14 cellular contexts compared by ENCODE assay signal in the genomic region with DNA sequence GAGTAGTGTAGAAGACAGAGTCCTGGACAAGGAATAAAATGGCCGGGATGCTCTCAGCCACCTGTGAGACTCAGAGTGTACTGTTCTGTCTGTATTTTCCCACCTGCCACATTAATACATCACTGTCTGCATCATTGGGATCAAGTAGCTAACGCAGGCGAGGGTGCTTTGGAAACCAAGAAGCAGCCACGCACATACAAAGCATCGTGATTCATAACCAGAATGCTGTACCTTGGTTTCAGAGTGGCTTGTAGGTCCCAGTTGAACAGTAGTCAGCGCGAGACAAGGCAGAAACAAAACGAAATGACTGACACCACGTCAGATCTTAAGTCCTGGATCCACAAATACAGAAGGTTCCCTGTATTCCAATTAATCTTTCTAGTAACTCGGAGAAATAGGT.
A peak's percentile ranks its signal among the peaks of the same experiment; 100 is the strongest.
DNase-seq lines count a peak whose midpoint lies in the region; ATAC-seq and TF ChIP-seq lines count a peak whose summit lies in the region.
"Had no signal": no experiment of that assay in that cellular context is flagged by ENCODE, and none has a peak within 500 bp of the region (broad histone marks: within the 10 kb centered on the region; RNA-seq: fewer than 3 reads in every experiment).

No MANE protein-coding gene starts in this region.

- H3K79me2 ChIP-seq in GM23248 (ENCODE audit: insufficient read depth) (no peaks in the 10 kb centered on the region), osteoblast (ENCODE audit: insufficient read depth, low read length) (no peaks in the 10 kb centered on the region)

- no peaks in the 10 kb centered on the region for H3K9me2 ChIP-seq in GM23248 (ENCODE audit: insufficient read depth)

- H3K9me3 Mint-ChIP-seq in natural killer cell treated with Interleukin-12 subunit alpha and Interleukin-12 subunit beta and Interleukin-15 and Interleukin-18, amount 100 ng/mL, for 72 hours, result no peaks in the 10 kb centered on the region
- H3K9me3 Mint-ChIP-seq in endothelial cell (ENCODE audit: unreplicated experiment), result no peaks in the 10 kb centered on the region

- in situ Hi-C loops in GM23248 (cut with MboI), result no loop called here

- H3K4me3 Mint-ChIP-seq in natural killer cell treated with Interleukin-12 subunit alpha and Interleukin-12 subunit beta and Interleukin-15 and Interleukin-18, amount 100 ng/mL, for 72 hours, result no peak overlapping the region
- no peak overlapping the region for H3K4me3 Mint-ChIP-seq in endothelial cell (ENCODE audit: unreplicated experiment)
- H3K4me3 Mint-ChIP-seq: stimulated activated naive CD8-positive, alpha-beta T cell treated with anti-CD3 and anti-CD28 coated beads, Interleukin-15, Interleukin-2, amounts not matched to agents 100 ng/mL and 50 ng/mL, for 24 hours had no signal

- peaks cover 9% of the 10 kb centered on the region for H3K36me3 Mint-ChIP-seq in natural killer cell treated with Interleukin-12 subunit alpha and Interleukin-12 subunit beta and Interleukin-15 and Interleukin-18, amount 100 ng/mL, for 72 hours
- peaks cover 6% of the 10 kb centered on the region for H3K36me3 Mint-ChIP-seq in endothelial cell (ENCODE audit: low read depth, unreplicated experiment)

- no peak overlapping the region for H3K27ac Mint-ChIP-seq in natural killer cell treated with Interleukin-12 subunit alpha and Interleukin-12 subunit beta and Interleukin-15 and Interleukin-18, amount 100 ng/mL, for 72 hours
- no peak overlapping the region for H3K27ac Mint-ChIP-seq in endothelial cell (ENCODE audit: unreplicated experiment)
- H3K27ac Mint-ChIP-seq: stimulated activated naive CD8-positive, alpha-beta T cell treated with anti-CD3 and anti-CD28 coated beads, Interleukin-15, Interleukin-2, amounts not matched to agents 100 ng/mL and 50 ng/mL, for 24 hours had no signal

- WGBS in GM23248 (ENCODE audit: low coverage in 1 of 2, low lambda C conversion rate in 2 of 2, missing lambda C conversion rate in 2 of 2), 2 experiments, result 76 to 79% methylated on average over 10 of the region's 10 CpGs

- no peak overlapping the region for H3K9ac ChIP-seq in GM23248

- peak overlapping the region; percentile 49; the same call in 1 of the 2 replicates for H3K27ac ChIP-seq in GM23248
- peak overlapping the region; percentile 18 for H3K27ac ChIP-seq in osteoblast (ENCODE audit: low read depth, low read length)

- no peaks in the 10 kb centered on the region for H3K27me3 ChIP-seq in GM23248 (replicated peaks; ENCODE audit: insufficient read depth)
- peaks cover 2% of the 10 kb centered on the region for H3K27me3 ChIP-seq in osteoblast (ENCODE audit: insufficient read depth, low read length)

- peaks cover 6 to 7% of the 10 kb centered on the region in 2 donors for H3K4me1 Mint-ChIP-seq in natural killer cell treated with Interleukin-12 subunit alpha and Interleukin-12 subunit beta and Interleukin-15 and Interleukin-18, amount 100 ng/mL, for 72 hours (ENCODE audit: low read depth in 2 of 2)
- peaks cover 7% of the 10 kb centered on the region for H3K4me1 Mint-ChIP-seq in endothelial cell (ENCODE audit: unreplicated experiment)

- H3K4me3 ChIP-seq in GM23248 (no peak overlapping the region), osteoblast (ENCODE audit: insufficient read depth, low read length) (no peak overlapping the region)
- H3K4me3 ChIP-seq: HAP-1, mucosa of descending colon had no signal

- peaks cover 17% of the 10 kb centered on the region; the same call in 1 of the 2 replicates for H3F3A ChIP-seq in GM23248 (ENCODE audit: insufficient read depth)

- ATAC-seq in GM18907 (IDR thresholded peaks at IDR 0.05; ENCODE audit: unreplicated experiment) (peak; percentile 73), HG03354 (IDR thresholded peaks at IDR 0.05; ENCODE audit: poor library complexity, severe bottlenecking, unreplicated experiment) (peak; percentile 75)
- ATAC-seq in natural killer cell treated with Interleukin-12 subunit alpha and Interleukin-12 subunit beta and Interleukin-15 and Interleukin-18, amount 100 ng/mL, for 72 hours, result no peak

- DNase-seq in GM23248, result no peak
- DNase-seq in osteoblast (ENCODE audit: insufficient read length, low spot score, missing footprints), result peak; percentile 27
- DNase-seq in natural killer cell treated with Interleukin-12 subunit alpha and Interleukin-12 subunit beta and Interleukin-15 and Interleukin-18, amount 100 ng/mL, for 72 hours (ENCODE audit: low spot score), result no peak
- no peak for DNase-seq in endothelial cell (ENCODE audit: low spot score)
- DNase-seq in NCI-H446 (lab: John Stamatoyannopoulos, UW), result no peak
- DNase-seq in NAMALWA (ENCODE audit: low spot score), result no peak
- DNase-seq: activated gamma-delta T cell treated with Interleukin-2 at 50 U/mL for 16 hours; DMS79 treated with DMSO at 0.1 percent for 48 hours; effector CD8-positive, alpha-beta T cell had no signal

- no peaks in the 10 kb centered on the region for H4K20me1 ChIP-seq in GM23248 (ENCODE audit: insufficient read depth)
- no peaks in the 10 kb centered on the region for H4K20me1 ChIP-seq in osteoblast (ENCODE audit: insufficient read depth, low read length)

- no peaks in the 10 kb centered on the region for H3K9me3 ChIP-seq in GM23248 (ENCODE audit: low read depth)
- no peaks in the 10 kb centered on the region for H3K9me3 ChIP-seq in osteoblast (ENCODE audit: low read depth, low read length)
- H3K9me3 ChIP-seq: HAP-1, mucosa of descending colon had no signal

- peaks cover 13% of the 10 kb centered on the region for H3K4me1 ChIP-seq in GM23248 (ENCODE audit: insufficient read depth)
- H3K4me1 ChIP-seq in osteoblast (ENCODE audit: insufficient read depth, low read length), result peaks cover 27% of the 10 kb centered on the region

- TF ChIP-seq CTCF in osteoblast (IDR thresholded peaks at IDR 0.05; ENCODE audit: extremely low read depth, low read depth, low read length) (no peak), endothelial cell (IDR thresholded peaks at IDR 0.05; ENCODE audit: unreplicated experiment) (no peak)

- H2AFZ ChIP-seq in GM23248 (no peak overlapping the region), osteoblast (ENCODE audit: low read length) (no peak overlapping the region)

- H3K36me3 ChIP-seq in GM23248 (ENCODE audit: low read depth) (no peaks in the 10 kb centered on the region), osteoblast (ENCODE audit: insufficient read depth, low read length) (no peaks in the 10 kb centered on the region)
- H3K36me3 ChIP-seq: HAP-1 had no signal

- peaks cover 0 to 5% of the 10 kb centered on the region in 2 donors for H3K27me3 Mint-ChIP-seq in natural killer cell treated with Interleukin-12 subunit alpha and Interleukin-12 subunit beta and Interleukin-15 and Interleukin-18, amount 100 ng/mL, for 72 hours
- H3K27me3 Mint-ChIP-seq in endothelial cell (ENCODE audit: unreplicated experiment), result peaks cover 7% of the 10 kb centered on the region

- H3K4me2 ChIP-seq in GM23248 (ENCODE audit: unreplicated experiment), result no peak overlapping the region
- peak overlapping the region; percentile 29 for H3K4me2 ChIP-seq in osteoblast (ENCODE audit: insufficient read depth, low read length)

Comparison
In these comparisons a context has a peak if more than half of its experiments do, and no peak if none do; other contexts are left out.
1. ATAC-seq: peak in GM18907 (single experiment) and HG03354 (single experiment); none in natural killer cell treated with Interleukin-12 subunit alpha and Interleukin-12 subunit beta and Interleukin-15 and Interleukin-18, amount 100 ng/mL, for 72 hours (0 of 2).